Comparison of ENCODE assay signal across 8 cellular contexts in the genomic region with DNA sequence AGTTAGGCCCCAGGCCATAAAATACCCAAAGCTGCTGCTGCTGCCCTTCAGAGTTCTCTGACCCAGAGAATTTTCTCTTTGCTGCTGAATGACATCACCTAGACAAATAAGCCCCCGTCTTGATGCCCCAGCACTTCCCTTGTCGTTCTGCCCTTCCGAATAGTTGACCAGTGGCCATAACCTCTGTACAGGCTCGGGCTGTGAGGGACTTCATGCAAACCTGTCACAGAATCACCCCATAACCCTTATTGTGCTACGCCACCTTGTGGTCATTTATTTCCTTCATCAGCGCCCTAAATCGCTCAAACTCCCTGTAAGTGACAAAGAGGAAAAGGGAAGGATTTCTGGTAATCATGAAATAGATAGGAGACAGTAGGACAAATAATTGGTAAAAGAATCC. TPM values are rescaled to one million over a fixed set of nuclear protein-coding genes. Genes with fewer than 3 reads are reported as not detected.
DNase-seq lines count a peak whose midpoint lies in the region; ATAC-seq and TF ChIP-seq lines count a peak whose summit lies in the region.

No MANE protein-coding gene starts in this region.

- H3K4me3 ChIP-seq in CD4-positive, alpha-beta memory T cell (ENCODE audit: low read length in 2 of 2) = no peak overlapping the region
- no peak overlapping the region for H3K4me3 ChIP-seq in naive thymus-derived CD4-positive, alpha-beta T cell (ENCODE audit: low read length)

- peak overlapping the region in 3 of 7 donors; percentile 1 to 82 (median 1) for H3K27ac Mint-ChIP-seq in CD4-positive, alpha-beta memory T cell
- H3K27ac Mint-ChIP-seq in naive thymus-derived CD4-positive, alpha-beta T cell = peak overlapping the region in 2 of 9 donors; percentile 23 to 63

- no peak for TF ChIP-seq POLR2A in erythroblast (IDR thresholded peaks at IDR 0.05; ENCODE audit: low read length)

- intact Hi-C loops in CD4-positive, alpha-beta memory T cell (cut with micrococcal nuclease) = loop anchor here (5.0 kb wide), 1 partner anchor 33 kb away; no protein-coding TSS in a partner anchor
- intact Hi-C loops in naive thymus-derived CD4-positive, alpha-beta T cell (cut with micrococcal nuclease) = loop anchor here (2.0 to 10.0 kb wide), 4 partner anchors 35 to 881 kb away; partner anchors contain the start of genes ARAF (in 1 of the 2), NDUFB11 (in 1 of the 2), RBM10 (in 1 of the 2) and UBA1 (in 1 of the 2)

- no peaks in the 10 kb centered on the region for H3K9me3 Mint-ChIP-seq in CD4-positive, alpha-beta memory T cell
- H3K9me3 Mint-ChIP-seq in naive thymus-derived CD4-positive, alpha-beta T cell = peaks cover 0 to 6% (median 0%) of the 10 kb centered on the region in 11 donors

- peak overlapping the region in 1 of 8 donors; percentile 48 for H3K4me3 Mint-ChIP-seq in CD4-positive, alpha-beta memory T cell
- no peak overlapping the region for H3K4me3 Mint-ChIP-seq in naive thymus-derived CD4-positive, alpha-beta T cell

- no peak overlapping the region for H3K27ac ChIP-seq in CD4-positive, alpha-beta memory T cell (ENCODE audit: low read depth, low read length)
- no peak overlapping the region for H3K27ac ChIP-seq in naive thymus-derived CD4-positive, alpha-beta T cell (ENCODE audit: low read depth, low read length)

- CTCF ChIA-PET in CD4-positive, alpha-beta memory T cell (lab: Charles Lee; ENCODE audit: partially characterized antibody) = interaction anchor here (1.9 to 3.3 kb wide), 3 partner anchors 47 to 193 kb away, joined by 5 to 25 read pairs (median 18); no protein-coding TSS in a partner anchor
- CTCF ChIA-PET in naive thymus-derived CD4-positive, alpha-beta T cell (lab: Charles Lee) = interaction anchor here (2.0 kb wide), 1 partner anchor 194 kb away, joined by 10 read pairs; no protein-coding TSS in a partner anchor

- H3K36me3 ChIP-seq in CD4-positive, alpha-beta memory T cell (ENCODE audit: insufficient read depth, low read length) = no peaks in the 10 kb centered on the region
- H3K36me3 ChIP-seq in naive thymus-derived CD4-positive, alpha-beta T cell (ENCODE audit: control insufficient read depth in 2 of 3, insufficient read depth in 3 of 3, low read length in 3 of 3) = no peaks in the 10 kb centered on the region

- POLR2A ChIA-PET in CD4-positive, alpha-beta memory T cell (lab: Charles Lee; ENCODE audit: partially characterized antibody) = no interaction called here
- POLR2A ChIA-PET in naive thymus-derived CD4-positive, alpha-beta T cell (lab: Charles Lee) = no interaction called here

- no peaks in the 10 kb centered on the region for H3K27me3 ChIP-seq in CD4-positive, alpha-beta memory T cell (ENCODE audit: insufficient read depth, low read length)
- no peaks in the 10 kb centered on the region for H3K27me3 ChIP-seq in naive thymus-derived CD4-positive, alpha-beta T cell (ENCODE audit: control insufficient read depth in 2 of 2, insufficient read depth in 2 of 2, low read length in 2 of 2)

- peaks cover 3% of the 10 kb centered on the region for H3K4me1 ChIP-seq in CD4-positive, alpha-beta memory T cell (ENCODE audit: insufficient read depth, low read length)
- no peaks in the 10 kb centered on the region for H3K4me1 ChIP-seq in naive thymus-derived CD4-positive, alpha-beta T cell (ENCODE audit: control insufficient read depth in 2 of 2, insufficient read depth in 2 of 2, low read length in 2 of 2)

- H3K27me3 Mint-ChIP-seq in CD4-positive, alpha-beta memory T cell = no peaks in the 10 kb centered on the region
- H3K27me3 Mint-ChIP-seq in naive thymus-derived CD4-positive, alpha-beta T cell = peaks cover 0 to 6% (median 0%) of the 10 kb centered on the region in 5 donors

- peaks cover 7 to 24% (median 13%) of the 10 kb centered on the region in 4 donors for H3K4me1 Mint-ChIP-seq in CD4-positive, alpha-beta memory T cell
- peaks cover 6 to 26% (median 11%) of the 10 kb centered on the region in 7 donors for H3K4me1 Mint-ChIP-seq in naive thymus-derived CD4-positive, alpha-beta T cell

- peak in 4 of 5 donors; percentile 47 to 54 (median 52) for DNase-seq in CD4-positive, alpha-beta memory T cell
- DNase-seq in NCI-H2196 (lab: John Stamatoyannopoulos, UW; ENCODE audit: unreplicated experiment) (peak; percentile 49), erythroblast (lab: John Stamatoyannopoulos, UW) (peak; percentile 63 to 77)
- DNase-seq in activated CD4-positive, alpha-beta T cell treated with anti-CD3 and anti-CD28 coated beads for 48 hours = peak; percentile 31
- peak in 8 of 9 donors; percentile 17 to 58 (median 41) for DNase-seq in naive thymus-derived CD4-positive, alpha-beta T cell

- ATAC-seq in GM21723 (IDR thresholded peaks at IDR 0.05; ENCODE audit: unreplicated experiment) (peak; percentile 50), GM21526 (IDR thresholded peaks at IDR 0.05; ENCODE audit: low FRiP score, unreplicated experiment) (no peak), HG02610 (IDR thresholded peaks at IDR 0.05; ENCODE audit: unreplicated experiment) (no peak)
- ATAC-seq in naive thymus-derived CD4-positive, alpha-beta T cell = peak; percentile 34

- no peaks in the 10 kb centered on the region for H3K36me3 Mint-ChIP-seq in CD4-positive, alpha-beta memory T cell
- no peaks in the 10 kb centered on the region for H3K36me3 Mint-ChIP-seq in naive thymus-derived CD4-positive, alpha-beta T cell

- no peaks in the 10 kb centered on the region for H3K9me3 ChIP-seq in CD4-positive, alpha-beta memory T cell (ENCODE audit: control insufficient read depth in 1 of 2, low read length in 2 of 2)
- H3K9me3 ChIP-seq in naive thymus-derived CD4-positive, alpha-beta T cell (ENCODE audit: control insufficient read depth in 2 of 3, low read length in 3 of 3) = no peaks in the 10 kb centered on the region

RNA-seq across cellular contexts. Expression of gene SPACA5, which starts 18.8 kb away (rescaled TPM):
- not detected for total RNA-seq in CD4-positive, alpha-beta memory T cell
- polyA plus RNA-seq in CD4-positive, alpha-beta memory T cell = not detected
- under 1 TPM in 1 of 5 experiments, not detected in 4; 0.59 TPM for total RNA-seq in naive thymus-derived CD4-positive, alpha-beta T cell
- polyA plus RNA-seq in naive thymus-derived CD4-positive, alpha-beta T cell = under 1 TPM in 1 of 2 donors, not detected in 1; 0.60 TPM

RNA-seq across cellular contexts. Expression of gene ZNF182, which starts 21.8 kb away (rescaled TPM):
- total RNA-seq in CD4-positive, alpha-beta memory T cell = 10 to 100 TPM; 13.2 to 13.3 TPM
- polyA plus RNA-seq in CD4-positive, alpha-beta memory T cell = 1 to 10 TPM; 2.9 to 7.6 TPM
- 10 to 100 TPM in 2 of 5 experiments, 1 to 10 TPM in 3; 6.6 to 16.7 (median 9.0) TPM for total RNA-seq in naive thymus-derived CD4-positive, alpha-beta T cell
- polyA plus RNA-seq in naive thymus-derived CD4-positive, alpha-beta T cell = 1 to 10 TPM; 4.6 to 10.0 TPM

RNA-seq across cellular contexts. Expression of gene ZNF630, which starts 45.9 kb away (rescaled TPM):
- 1 to 10 TPM; 4.9 to 6.1 TPM for total RNA-seq in CD4-positive, alpha-beta memory T cell
- 1 to 10 TPM; 1.0 to 1.3 TPM for polyA plus RNA-seq in CD4-positive, alpha-beta memory T cell
- total RNA-seq in naive thymus-derived CD4-positive, alpha-beta T cell = 1 to 10 TPM in 4 of 5 experiments, under 1 TPM in 1; 0.53 to 5.1 (median 2.2) TPM
- 1 to 10 TPM in 1 of 2 donors, under 1 TPM in 1; 0.60 to 1.2 TPM for polyA plus RNA-seq in naive thymus-derived CD4-positive, alpha-beta T cell

Comparison
In these comparisons a context has a peak if more than half of its experiments do, and no peak if none do; other contexts are left out.
1. ATAC-seq: peak in GM21723 (single experiment) and naive thymus-derived CD4-positive, alpha-beta T cell (single experiment); none in GM21526 (single experiment) and HG02610 (single experiment).
2. Peak in every context shown above with its lines, with median percentiles within 50 percentile points of each other: DNase-seq.